In the genomic region with DNA sequence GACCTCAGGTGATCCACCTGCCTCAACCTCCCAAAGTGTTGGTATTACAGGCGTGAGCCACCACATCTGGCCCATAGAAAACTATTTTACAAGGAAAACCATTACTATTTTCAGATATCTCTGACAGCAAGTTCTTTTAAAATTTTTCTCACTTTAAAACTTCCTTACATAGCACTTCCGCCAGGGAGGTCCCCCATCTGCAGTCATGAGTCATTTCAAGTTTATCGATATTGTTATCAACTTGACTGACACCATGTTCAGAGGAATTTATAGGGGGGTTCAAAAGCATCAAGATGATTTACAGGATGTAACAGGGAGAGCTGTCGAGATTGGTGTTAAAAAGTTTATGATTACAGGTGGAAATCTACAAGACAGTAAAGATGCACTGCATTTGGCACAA, we compare ENCODE assay signal across 17 cellular contexts.
A peak's percentile ranks its signal among the peaks of the same experiment; 100 is the strongest.
DNase-seq lines count a peak whose midpoint lies in the region; ATAC-seq, FAIRE-seq and TF ChIP-seq lines count a peak whose summit lies in the region.
"Had no signal": no experiment of that assay in that cellular context is flagged by ENCODE, and none has a peak within 500 bp of the region (broad histone marks: within the 10 kb centered on the region; RNA-seq: fewer than 3 reads in every experiment).

No MANE protein-coding gene starts in this region.

- H3K4me3 ChIP-seq in GM12878, result no peak overlapping the region
- H3K4me3 ChIP-seq: right lobe of liver had no signal

- no peaks in the 10 kb centered on the region for H4K20me1 ChIP-seq in GM12878 (ENCODE audit: control insufficient read depth, insufficient read depth)

- intact Hi-C loops in GM12878 (cut with micrococcal nuclease; ENCODE audit: unreplicated experiment), result no loop called here

- POLR2A ChIA-PET in T-cell (lab: Charles Lee) (no interaction called here), GM12878 (lab: Charles Lee) (interaction anchor here (0.6 kb wide), 1 partner anchor 9 kb away, joined by 4 read pairs; no protein-coding TSS in a partner anchor)

- no peaks in the 10 kb centered on the region for H3K27me3 Mint-ChIP-seq in stimulated activated naive CD8-positive, alpha-beta T cell treated with anti-CD3 and anti-CD28 coated beads, Interleukin-15, Interleukin-2, amounts not matched to agents 100 ng/mL and 50 ng/mL, for 24 hours
- H3K27me3 Mint-ChIP-seq in T-cell, result no peaks in the 10 kb centered on the region

- H3K36me3 ChIP-seq in GM12878 (ENCODE audit: control insufficient read depth in 2 of 2, insufficient read depth in 2 of 2, low read length in 1 of 2), result peaks cover 0 to 4% of the 10 kb centered on the region in 2 experiments; a peak in 1 of 4 replicates
- H3K36me3 ChIP-seq: brain microvascular endothelial cell, right lobe of liver had no signal

- H3K9me3 Mint-ChIP-seq in stimulated activated naive CD8-positive, alpha-beta T cell treated with anti-CD3 and anti-CD28 coated beads, Interleukin-15, Interleukin-2, amounts not matched to agents 100 ng/mL and 50 ng/mL, for 24 hours, result peaks cover 4% of the 10 kb centered on the region
- no peaks in the 10 kb centered on the region for H3K9me3 Mint-ChIP-seq in T-cell

- no peak overlapping the region for H3K9ac ChIP-seq in GM12878 (ENCODE audit: control insufficient read depth, insufficient read depth, low read length)

- BruUV-seq in GM12878 (replicated peaks; lab: Mats Ljungman, UMichigan), result no TSS peak

- H3K4me3 Mint-ChIP-seq in stimulated activated naive CD8-positive, alpha-beta T cell treated with anti-CD3 and anti-CD28 coated beads, Interleukin-15, Interleukin-2, amounts not matched to agents 100 ng/mL and 50 ng/mL, for 24 hours, result peak overlapping the region; percentile 42
- H3K4me3 Mint-ChIP-seq in T-cell, result peak overlapping the region in 1 of 3 donors; percentile 30

- CTCF ChIA-PET in T-cell (lab: Charles Lee), result no interaction called here
- CTCF ChIA-PET in GM12878 (lab: Yijun Ruan, JAX), result interaction anchor here (0.7 to 7.8 kb wide), 3 partner anchors 14 to 407 kb away, joined by 3 to 90 read pairs (median 3); no protein-coding TSS in a partner anchor

- H3K27me3 ChIP-seq in GM12878 (replicated peaks in 1 of 2; ENCODE audit: control insufficient read depth in 2 of 2, insufficient read depth in 2 of 2, low read length in 1 of 2), result no peaks in the 10 kb centered on the region
- H3K27me3 ChIP-seq: brain microvascular endothelial cell, right lobe of liver had no signal

- no peak for FAIRE-seq in GM12878 (lab: Jason Lieb, UNC)
- FAIRE-seq: H1 had no signal

- no peak for ATAC-seq in stimulated activated naive CD8-positive, alpha-beta T cell treated with anti-CD3 and anti-CD28 coated beads, Interleukin-15, Interleukin-2, amounts not matched to agents 100 U/mL and 50 U/mL, for 24 hours
- ATAC-seq in T-cell (replicated peaks in 1 of 4) (no peak), GM12878 (peak; percentile 46), GM21576 (IDR thresholded peaks at IDR 0.05; ENCODE audit: unreplicated experiment) (no peak)

- no peak for TF ChIP-seq EP300 in GM12878 (IDR thresholded peaks at IDR 0.05; ENCODE audit: borderline replicate concordance in 1 of 2, control insufficient read depth in 1 of 2, low read depth in 2 of 2, low read length in 2 of 2)

- H3K27ac Mint-ChIP-seq in stimulated activated naive CD8-positive, alpha-beta T cell treated with anti-CD3 and anti-CD28 coated beads, Interleukin-15, Interleukin-2, amounts not matched to agents 100 ng/mL and 50 ng/mL, for 24 hours, result peak overlapping the region; percentile 52
- H3K27ac Mint-ChIP-seq in T-cell, result peak overlapping the region; percentile 89 to 92

- no peak for TF ChIP-seq RAD21 in GM12878 (IDR thresholded peaks at IDR 0.05; ENCODE audit: insufficient read depth, low read depth, low read length)

- in situ Hi-C loops in GM12878 (cut with MboI), result no loop called here
- in situ Hi-C loops in ACHN (cut with HindIII; ENCODE audit: low pct_ligation_motif_present, low pct_unique_long_range_greater_than_20kb, low sequenced_read_pairs), result loop anchor here (25.0 kb wide), 1 partner anchor 490 kb away; no protein-coding TSS in a partner anchor

- 20% methylated on average over 4 of the region's 4 CpGs for WGBS in GM12878 (ENCODE audit: insufficient coverage, insufficient replicate concordance, low lambda C conversion rate, missing lambda C conversion rate)

- no peak overlapping the region for H2AFZ ChIP-seq in GM12878 (ENCODE audit: control insufficient read depth, low read depth, low read length)

- no peak for TF ChIP-seq CTCF in GM12878 (IDR thresholded peaks at IDR 0.05 in 2 of 3, conservative IDR thresholded peaks at IDR 0.05 in 1 of 3; ENCODE audit: control insufficient read depth in 2 of 3, extremely low read depth in 1 of 3, insufficient read depth in 1 of 3, low read depth in 3 of 3, low read length in 3 of 3)

- no peak for TF ChIP-seq POLR2A in GM12878 (IDR thresholded peaks at IDR 0.05; ENCODE audit: low read depth, low read length)

- RAD21 ChIA-PET in GM12878 (lab: Charles Lee; ENCODE audit: unreplicated experiment), result no interaction called here

- no peak overlapping the region for H3K27ac ChIP-seq in GM12878 (ENCODE audit: control insufficient read depth, insufficient read depth)
- H3K27ac ChIP-seq: brain microvascular endothelial cell, epithelial cell of prostate, right lobe of liver had no signal

- H3K4me1 ChIP-seq in GM12878 (ENCODE audit: control insufficient read depth, insufficient read depth, low read length), result peaks cover 17% of the 10 kb centered on the region

- H3K4me2 ChIP-seq in GM12878 (ENCODE audit: control insufficient read depth, insufficient read depth), result no peak overlapping the region

- peaks cover 76% of the 10 kb centered on the region for H3K4me1 Mint-ChIP-seq in stimulated activated naive CD8-positive, alpha-beta T cell treated with anti-CD3 and anti-CD28 coated beads, Interleukin-15, Interleukin-2, amounts not matched to agents 100 ng/mL and 50 ng/mL, for 24 hours (ENCODE audit: low read depth)
- peaks cover 72 to 82% (median 76%) of the 10 kb centered on the region in 3 donors for H3K4me1 Mint-ChIP-seq in T-cell

- SMC1A ChIA-PET in GM12878 (lab: Charles Lee; ENCODE audit: uncharacterized antibody, unreplicated experiment), result interaction anchor here (0.7 to 1.8 kb wide), 5 partner anchors 24 to 407 kb away, joined by 3 to 5 read pairs (median 4); no protein-coding TSS in a partner anchor

- H3K36me3 Mint-ChIP-seq in stimulated activated naive CD8-positive, alpha-beta T cell treated with anti-CD3 and anti-CD28 coated beads, Interleukin-15, Interleukin-2, amounts not matched to agents 100 ng/mL and 50 ng/mL, for 24 hours (ENCODE audit: low read depth), result peaks cover 23% of the 10 kb centered on the region
- H3K36me3 Mint-ChIP-seq in T-cell, result peaks cover 12% of the 10 kb centered on the region

- no peak for DNase-seq in stimulated activated naive CD8-positive, alpha-beta T cell treated with anti-CD3 and anti-CD28 coated beads, Interleukin-15, Interleukin-2, amounts not matched to agents 100 U/mL and 50 U/mL, for 24 hours
- DNase-seq in T-cell (no peak), GM12878 (ENCODE audit: low read depth, low spot score) (no peak), ACHN (no peak), NAMALWA (ENCODE audit: low spot score) (no peak), GF-D8 (lab: John Stamatoyannopoulos, UW) (no peak)
- DNase-seq: activated naive CD4-positive, alpha-beta T cell; brain microvascular endothelial cell; dermis blood vessel endothelial cell; foreskin melanocyte; NCI-H1694; NCI-H446; right lobe of liver had no signal

- H3K9me3 ChIP-seq in GM12878 (replicated peaks; ENCODE audit: control insufficient read depth, insufficient read depth, low read length), result peaks cover 2% of the 10 kb centered on the region; the same call in 2 of the 3 replicates
- H3K9me3 ChIP-seq: right lobe of liver had no signal

- peaks cover 68% of the 10 kb centered on the region for H3K79me2 ChIP-seq in GM12878 (ENCODE audit: control insufficient read depth, insufficient read depth, low read length)

TF ChIP-seq in GM12878, 131 proteins besides CTCF, POLR2A, EP300 and RAD21:
- TF ChIP-seq FOXM1 (IDR thresholded peaks at IDR 0.05; ENCODE audit: low read depth, low read length) (no peak), IKZF2 (IDR thresholded peaks at IDR 0.05) (peak in 1 of 2 experiments; percentile 24; a peak in 1 of 4 replicates), NFXL1 (IDR thresholded peaks at IDR 0.05; ENCODE audit: borderline replicate concordance) (no peak), JUNB (IDR thresholded peaks at IDR 0.05) (peak; percentile 79), SRF (IDR thresholded peaks at IDR 0.05; ENCODE audit: low read depth in 2 of 2, low read length in 2 of 2) (peak; percentile 29 to 92; a peak in 3 of 4 replicates), ETV6 (conservative IDR thresholded peaks at IDR 0.05 in 1 of 2, IDR thresholded peaks at IDR 0.05 in 1 of 2; ENCODE audit: borderline replicate concordance in 1 of 2, low read depth in 1 of 2) (peak in 1 of 2 experiments; percentile 53; a peak in 1 of 4 replicates)
- TF ChIP-seq, protein P1, sequence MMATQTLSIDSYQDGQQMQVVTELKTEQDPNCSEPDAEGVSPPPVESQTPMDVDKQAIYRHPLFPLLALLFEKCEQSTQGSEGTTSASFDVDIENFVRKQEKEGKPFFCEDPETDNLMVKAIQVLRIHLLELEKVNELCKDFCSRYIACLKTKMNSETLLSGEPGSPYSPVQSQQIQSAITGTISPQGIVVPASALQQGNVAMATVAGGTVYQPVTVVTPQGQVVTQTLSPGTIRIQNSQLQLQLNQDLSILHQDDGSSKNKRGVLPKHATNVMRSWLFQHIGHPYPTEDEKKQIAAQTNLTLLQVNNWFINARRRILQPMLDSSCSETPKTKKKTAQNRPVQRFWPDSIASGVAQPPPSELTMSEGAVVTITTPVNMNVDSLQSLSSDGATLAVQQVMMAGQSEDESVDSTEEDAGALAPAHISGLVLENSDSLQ (IDR thresholded peaks at IDR 0.05), result peak; percentile 85
- TF ChIP-seq, protein P2, sequence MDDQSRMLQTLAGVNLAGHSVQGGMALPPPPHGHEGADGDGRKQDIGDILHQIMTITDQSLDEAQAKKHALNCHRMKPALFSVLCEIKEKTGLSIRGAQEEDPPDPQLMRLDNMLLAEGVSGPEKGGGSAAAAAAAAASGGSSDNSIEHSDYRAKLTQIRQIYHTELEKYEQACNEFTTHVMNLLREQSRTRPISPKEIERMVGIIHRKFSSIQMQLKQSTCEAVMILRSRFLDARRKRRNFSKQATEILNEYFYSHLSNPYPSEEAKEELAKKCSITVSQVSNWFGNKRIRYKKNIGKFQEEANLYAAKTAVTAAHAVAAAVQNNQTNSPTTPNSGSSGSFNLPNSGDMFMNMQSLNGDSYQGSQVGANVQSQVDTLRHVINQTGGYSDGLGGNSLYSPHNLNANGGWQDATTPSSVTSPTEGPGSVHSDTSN (IDR thresholded peaks at IDR 0.05; ENCODE audit: insufficient replicate concordance, low read depth, low read length), result peak; percentile 39
TF ChIP-seq in GM12878: peak in this region for 6.
